ENCODE assay signal across 8 cellular contexts in genomic region chr6:137571854-137572253, GRCh38.
DNase-seq lines count a peak whose midpoint lies in the region; ATAC-seq and TF ChIP-seq lines count a peak whose summit lies in the region.

No MANE protein-coding gene starts in this region.

- ATAC-seq in HG03439 (IDR thresholded peaks at IDR 0.05; ENCODE audit: unreplicated experiment) (peak; percentile 58), omental fat pad (ENCODE audit: low FRiP score) (no peak)

- DNase-seq in NCI-H524 (lab: John Stamatoyannopoulos, UW) (peak; percentile 10 to 49), NCI-H524 treated with DMSO at 0.1 percent for 48 hours (lab: John Stamatoyannopoulos, UW) (no peak), cerebellar cortex (ENCODE audit: low spot score) (peak; percentile 12), omental fat pad (ENCODE audit: low spot score) (peak; percentile 27), NCI-H1092 treated with DMSO at 0.1 percent for 48 hours (lab: John Stamatoyannopoulos, UW) (no peak), pons (ENCODE audit: low spot score) (no peak)

- TF ChIP-seq CTCF in WI38 (IDR thresholded peaks at IDR 0.05; ENCODE audit: low read depth, low read length) (peak; percentile 44), omental fat pad (IDR thresholded peaks at IDR 0.05) (no peak)

- H3K4me3 ChIP-seq in WI38 (ENCODE audit: low read depth, low read length), result no peak overlapping the region

Comparison
In these comparisons a context has a peak if more than half of its experiments do, and no peak if none do; other contexts are left out.
1. DNase-seq: peak in NCI-H524 (2 of 2), cerebellar cortex (single experiment) and omental fat pad (single experiment); none in NCI-H524 treated with DMSO at 0.1 percent for 48 hours (single experiment), NCI-H1092 treated with DMSO at 0.1 percent for 48 hours (single experiment) and pons (single experiment).